Comparison of ENCODE assay signal across 1 cellular context in genomic region chr11:65355776-65356393, GRCh38.
TF ChIP-seq lines count a peak whose summit lies in the region.

No MANE protein-coding gene starts in this region.

TF ChIP-seq in GM12878, 131 proteins besides CTCF, POLR2A, EP300 and RAD21:
- TF ChIP-seq, protein P1, sequence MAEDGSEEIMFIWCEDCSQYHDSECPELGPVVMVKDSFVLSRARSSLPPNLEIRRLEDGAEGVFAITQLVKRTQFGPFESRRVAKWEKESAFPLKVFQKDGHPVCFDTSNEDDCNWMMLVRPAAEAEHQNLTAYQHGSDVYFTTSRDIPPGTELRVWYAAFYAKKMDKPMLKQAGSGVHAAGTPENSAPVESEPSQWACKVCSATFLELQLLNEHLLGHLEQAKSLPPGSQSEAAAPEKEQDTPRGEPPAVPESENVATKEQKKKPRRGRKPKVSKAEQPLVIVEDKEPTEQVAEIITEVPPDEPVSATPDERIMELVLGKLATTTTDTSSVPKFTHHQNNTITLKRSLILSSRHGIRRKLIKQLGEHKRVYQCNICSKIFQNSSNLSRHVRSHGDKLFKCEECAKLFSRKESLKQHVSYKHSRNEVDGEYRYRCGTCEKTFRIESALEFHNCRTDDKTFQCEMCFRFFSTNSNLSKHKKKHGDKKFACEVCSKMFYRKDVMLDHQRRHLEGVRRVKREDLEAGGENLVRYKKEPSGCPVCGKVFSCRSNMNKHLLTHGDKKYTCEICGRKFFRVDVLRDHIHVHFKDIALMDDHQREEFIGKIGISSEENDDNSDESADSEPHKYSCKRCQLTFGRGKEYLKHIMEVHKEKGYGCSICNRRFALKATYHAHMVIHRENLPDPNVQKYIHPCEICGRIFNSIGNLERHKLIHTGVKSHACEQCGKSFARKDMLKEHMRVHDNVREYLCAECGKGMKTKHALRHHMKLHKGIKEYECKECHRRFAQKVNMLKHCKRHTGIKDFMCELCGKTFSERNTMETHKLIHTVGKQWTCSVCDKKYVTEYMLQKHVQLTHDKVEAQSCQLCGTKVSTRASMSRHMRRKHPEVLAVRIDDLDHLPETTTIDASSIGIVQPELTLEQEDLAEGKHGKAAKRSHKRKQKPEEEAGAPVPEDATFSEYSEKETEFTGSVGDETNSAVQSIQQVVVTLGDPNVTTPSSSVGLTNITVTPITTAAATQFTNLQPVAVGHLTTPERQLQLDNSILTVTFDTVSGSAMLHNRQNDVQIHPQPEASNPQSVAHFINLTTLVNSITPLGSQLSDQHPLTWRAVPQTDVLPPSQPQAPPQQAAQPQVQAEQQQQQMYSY (CRISPR knock-in tag; IDR thresholded peaks at IDR 0.05), result no peak
- TF ChIP-seq IRF4 (IDR thresholded peaks at IDR 0.05; ENCODE audit: low read depth, low read length) (no peak), PAX5 (IDR thresholded peaks at IDR 0.05; ENCODE audit: borderline replicate concordance, low read depth, low read length) (no peak), IKZF2 (IDR thresholded peaks at IDR 0.05) (0 out of 4 replicates have a peak, but pooled peaks of 1 of the 2 experiments have one; percentile 16), HSF1 (IDR thresholded peaks at IDR 0.05; ENCODE audit: low read depth, low read length) (no peak), ZSCAN29 (IDR thresholded peaks at IDR 0.05) (no peak), HCFC1 (IDR thresholded peaks at IDR 0.05; ENCODE audit: low read length) (no peak), PAX8 (IDR thresholded peaks at IDR 0.05) (no peak), NRF1 (conservative IDR thresholded peaks at IDR 0.05; ENCODE audit: low read depth, low read length) (no peak), EED (IDR thresholded peaks at IDR 0.05; ENCODE audit: low read depth) (0 out of 2 replicates have a peak, but pooled peaks have one; percentile 25), POU2F2 (IDR thresholded peaks at IDR 0.05; ENCODE audit: borderline replicate concordance, low read depth, low read length) (no peak), ATF7 (IDR thresholded peaks at IDR 0.05; ENCODE audit: low read depth) (no peak), IKZF1 (conservative IDR thresholded peaks at IDR 0.05) (peak; percentile 39; the same call in 1 of the 2 replicates), REST (IDR thresholded peaks at IDR 0.05; ENCODE audit: low read depth, low read length) (no peak), BRCA1 (IDR thresholded peaks at IDR 0.05; ENCODE audit: low read depth, low read length) (no peak), IRF5 (IDR thresholded peaks at IDR 0.05; ENCODE audit: borderline replicate concordance) (no peak), JUNB (IDR thresholded peaks at IDR 0.05) (no peak), CBFB (IDR thresholded peaks at IDR 0.05; ENCODE audit: low read depth) (no peak), ZZZ3 (IDR thresholded peaks at IDR 0.05; ENCODE audit: control insufficient read depth, insufficient read length, low read depth) (no peak), SMARCA5 (IDR thresholded peaks at IDR 0.05) (no peak)
- TF ChIP-seq, protein P2, sequence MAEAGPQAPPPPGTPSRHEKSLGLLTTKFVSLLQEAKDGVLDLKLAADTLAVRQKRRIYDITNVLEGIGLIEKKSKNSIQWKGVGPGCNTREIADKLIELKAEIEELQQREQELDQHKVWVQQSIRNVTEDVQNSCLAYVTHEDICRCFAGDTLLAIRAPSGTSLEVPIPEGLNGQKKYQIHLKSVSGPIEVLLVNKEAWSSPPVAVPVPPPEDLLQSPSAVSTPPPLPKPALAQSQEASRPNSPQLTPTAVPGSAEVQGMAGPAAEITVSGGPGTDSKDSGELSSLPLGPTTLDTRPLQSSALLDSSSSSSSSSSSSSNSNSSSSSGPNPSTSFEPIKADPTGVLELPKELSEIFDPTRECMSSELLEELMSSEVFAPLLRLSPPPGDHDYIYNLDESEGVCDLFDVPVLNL (IDR thresholded peaks at IDR 0.05; ENCODE audit: low read depth, low read length), result no peak
- TF ChIP-seq, protein P3, sequence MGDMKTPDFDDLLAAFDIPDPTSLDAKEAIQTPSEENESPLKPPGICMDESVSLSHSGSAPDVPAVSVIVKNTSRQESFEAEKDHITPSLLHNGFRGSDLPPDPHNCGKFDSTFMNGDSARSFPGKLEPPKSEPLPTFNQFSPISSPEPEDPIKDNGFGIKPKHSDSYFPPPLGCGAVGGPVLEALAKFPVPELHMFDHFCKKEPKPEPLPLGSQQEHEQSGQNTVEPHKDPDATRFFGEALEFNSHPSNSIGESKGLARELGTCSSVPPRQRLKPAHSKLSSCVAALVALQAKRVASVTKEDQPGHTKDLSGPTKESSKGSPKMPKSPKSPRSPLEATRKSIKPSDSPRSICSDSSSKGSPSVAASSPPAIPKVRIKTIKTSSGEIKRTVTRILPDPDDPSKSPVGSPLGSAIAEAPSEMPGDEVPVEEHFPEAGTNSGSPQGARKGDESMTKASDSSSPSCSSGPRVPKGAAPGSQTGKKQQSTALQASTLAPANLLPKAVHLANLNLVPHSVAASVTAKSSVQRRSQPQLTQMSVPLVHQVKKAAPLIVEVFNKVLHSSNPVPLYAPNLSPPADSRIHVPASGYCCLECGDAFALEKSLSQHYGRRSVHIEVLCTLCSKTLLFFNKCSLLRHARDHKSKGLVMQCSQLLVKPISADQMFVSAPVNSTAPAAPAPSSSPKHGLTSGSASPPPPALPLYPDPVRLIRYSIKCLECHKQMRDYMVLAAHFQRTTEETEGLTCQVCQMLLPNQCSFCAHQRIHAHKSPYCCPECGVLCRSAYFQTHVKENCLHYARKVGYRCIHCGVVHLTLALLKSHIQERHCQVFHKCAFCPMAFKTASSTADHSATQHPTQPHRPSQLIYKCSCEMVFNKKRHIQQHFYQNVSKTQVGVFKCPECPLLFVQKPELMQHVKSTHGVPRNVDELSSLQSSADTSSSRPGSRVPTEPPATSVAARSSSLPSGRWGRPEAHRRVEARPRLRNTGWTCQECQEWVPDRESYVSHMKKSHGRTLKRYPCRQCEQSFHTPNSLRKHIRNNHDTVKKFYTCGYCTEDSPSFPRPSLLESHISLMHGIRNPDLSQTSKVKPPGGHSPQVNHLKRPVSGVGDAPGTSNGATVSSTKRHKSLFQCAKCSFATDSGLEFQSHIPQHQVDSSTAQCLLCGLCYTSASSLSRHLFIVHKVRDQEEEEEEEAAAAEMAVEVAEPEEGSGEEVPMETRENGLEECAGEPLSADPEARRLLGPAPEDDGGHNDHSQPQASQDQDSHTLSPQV (IDR thresholded peaks at IDR 0.05), result no peak
- TF ChIP-seq, protein P4, sequence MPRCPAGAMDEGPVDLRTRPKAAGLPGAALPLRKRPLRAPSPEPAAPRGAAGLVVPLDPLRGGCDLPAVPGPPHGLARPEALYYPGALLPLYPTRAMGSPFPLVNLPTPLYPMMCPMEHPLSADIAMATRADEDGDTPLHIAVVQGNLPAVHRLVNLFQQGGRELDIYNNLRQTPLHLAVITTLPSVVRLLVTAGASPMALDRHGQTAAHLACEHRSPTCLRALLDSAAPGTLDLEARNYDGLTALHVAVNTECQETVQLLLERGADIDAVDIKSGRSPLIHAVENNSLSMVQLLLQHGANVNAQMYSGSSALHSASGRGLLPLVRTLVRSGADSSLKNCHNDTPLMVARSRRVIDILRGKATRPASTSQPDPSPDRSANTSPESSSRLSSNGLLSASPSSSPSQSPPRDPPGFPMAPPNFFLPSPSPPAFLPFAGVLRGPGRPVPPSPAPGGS (IDR thresholded peaks at IDR 0.05; ENCODE audit: borderline replicate concordance, insufficient read depth, low read depth, low read length, poor library complexity, severe bottlenecking), result no peak
